Comparison of ENCODE assay signal across 11 cellular contexts in the genomic region with DNA sequence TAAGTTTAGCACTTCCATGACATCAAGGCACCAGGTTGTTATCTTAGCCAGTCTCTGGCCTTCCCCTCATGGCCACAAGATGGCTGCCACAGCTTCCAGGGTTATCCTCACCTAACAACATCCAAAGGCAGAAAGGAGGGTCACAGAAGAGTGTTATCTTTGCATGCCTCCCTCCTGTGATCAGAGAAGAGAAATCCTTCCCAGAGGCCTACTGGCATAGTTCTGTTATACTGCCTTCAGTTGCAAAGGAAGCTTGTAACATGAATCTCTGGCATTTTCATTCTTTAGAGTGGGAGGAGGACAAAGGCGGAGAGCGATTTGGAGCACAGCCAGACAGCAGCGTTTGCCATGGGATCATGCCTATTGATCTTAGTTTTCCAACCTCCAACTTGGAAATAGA.
A peak's percentile ranks its signal among the peaks of the same experiment; 100 is the strongest.
DNase-seq lines count a peak whose midpoint lies in the region; ATAC-seq, FAIRE-seq and TF ChIP-seq lines count a peak whose summit lies in the region.
"Had no signal": no experiment of that assay in that cellular context is flagged by ENCODE, and none has a peak within 500 bp of the region (broad histone marks: within the 10 kb centered on the region; RNA-seq: fewer than 3 reads in every experiment).

No MANE protein-coding gene starts in this region.

- DNase-seq in cardiac muscle cell (ENCODE audit: low read depth in 1 of 2, low spot score in 1 of 2), result peak in 1 of 2 donors; percentile 53
- DNase-seq in Right ventricle myocardium superior, result no peak
- peak; percentile 53 to 75 for DNase-seq in SJCRH30
- peak; percentile 61 for DNase-seq in iPS DF 19.7 (ENCODE audit: low read depth, low spot score)
- DNase-seq in urothelium cell line (ENCODE audit: low spot score), result peak; percentile 6
- no peak for DNase-seq in GM12891 (ENCODE audit: insufficient read length, low spot score)
- no peak for DNase-seq in NAMALWA (ENCODE audit: low spot score)
- no peak for DNase-seq in stomach
- DNase-seq: activated CD8-positive, alpha-beta memory T cell treated with anti-CD3 and anti-CD28 coated beads, Interleukin-2, amount 10 ng/mL, durations not matched to agents 7 days and 5 days; T-helper 1 cell had no signal

- TF ChIP-seq POLR2A in GM12891 (IDR thresholded peaks at IDR 0.05; ENCODE audit: low read depth, low read length) (no peak), stomach (IDR thresholded peaks at IDR 0.05) (no peak)

- H3K4me3 ChIP-seq in cardiac muscle cell (no peak overlapping the region), SJCRH30 (no peak overlapping the region), stomach (no peak overlapping the region)

- H3K4me1 ChIP-seq in cardiac muscle cell (ENCODE audit: low read depth) (peaks cover 30% of the 10 kb centered on the region), SJCRH30 (peaks cover 16% of the 10 kb centered on the region), stomach (no peaks in the 10 kb centered on the region)
- H3K4me1 ChIP-seq: parathyroid adenoma had no signal

- no peak for TF ChIP-seq EP300 in stomach (IDR thresholded peaks at IDR 0.05)

- no peaks in the 10 kb centered on the region for H3K27me3 ChIP-seq in cardiac muscle cell
- no peaks in the 10 kb centered on the region for H3K27me3 ChIP-seq in SJCRH30
- H3K27me3 ChIP-seq in stomach, result no peaks in the 10 kb centered on the region

- no peaks in the 10 kb centered on the region for H3K36me3 ChIP-seq in cardiac muscle cell
- H3K36me3 ChIP-seq in SJCRH30, result no peaks in the 10 kb centered on the region
- H3K36me3 ChIP-seq in stomach, result no peaks in the 10 kb centered on the region

- WGBS in stomach, 5 donors, result 17 to 66% (median 32%) methylated on average over 3 of the region's 3 CpGs

- TF ChIP-seq CTCF in cardiac muscle cell (IDR thresholded peaks at IDR 0.05; ENCODE audit: low read depth, low read length) (peak; percentile 24), stomach (IDR thresholded peaks at IDR 0.05) (no peak)

- H3K27ac ChIP-seq in cardiac muscle cell, result no peak overlapping the region
- no peak overlapping the region; the same call in 1 of the 2 replicates for H3K27ac ChIP-seq in SJCRH30
- no peak overlapping the region for H3K27ac ChIP-seq in stomach
- H3K27ac ChIP-seq: parathyroid adenoma had no signal

- intact Hi-C loops in Right ventricle myocardium superior (cut with DNase I) (no loop called here), stomach (cut with DNase I; ENCODE audit: low total_unique reads) (no loop called here)

- ATAC-seq in Right ventricle myocardium superior (ENCODE audit: poor library complexity), result no peak
- ATAC-seq: activated CD8-positive, alpha-beta memory T cell treated with anti-CD3 and anti-CD28 coated beads, Interleukin-2, amount 10 ng/mL, durations not matched to agents 7 days and 5 days had no signal

- FAIRE-seq in urothelium cell line (lab: Jason Lieb, UNC), result no peak
- FAIRE-seq in GM12891 (lab: Jason Lieb, UNC), result no peak

- H3K9me3 ChIP-seq in cardiac muscle cell (ENCODE audit: low read depth) (no peaks in the 10 kb centered on the region), SJCRH30 (replicated peaks) (no peaks in the 10 kb centered on the region), stomach (no peaks in the 10 kb centered on the region)

TF ChIP-seq in GM12891, 5 proteins besides CTCF, POLR2A, EP300 and RAD21:
- TF ChIP-seq POU2F2 (IDR thresholded peaks at IDR 0.05; ENCODE audit: low read depth, low read length), result no peak
- TF ChIP-seq TAF1 (IDR thresholded peaks at IDR 0.05; ENCODE audit: low read depth, low read length), result no peak
- no peak for TF ChIP-seq SPI1 (IDR thresholded peaks at IDR 0.05; ENCODE audit: low read depth, low read length)
- TF ChIP-seq POLR2AphosphoS5 (IDR thresholded peaks at IDR 0.05; ENCODE audit: low read depth, low read length), result no peak
- no peak for TF ChIP-seq PAX5 (IDR thresholded peaks at IDR 0.05; ENCODE audit: insufficient read depth, low read length, severe bottlenecking)

Comparison
In these comparisons a context has a peak if more than half of its experiments do, and no peak if none do; other contexts are left out.
1. DNase-seq: peak in SJCRH30 (2 of 2), iPS DF 19.7 (single experiment) and urothelium cell line (single experiment); none in Right ventricle myocardium superior (single experiment), GM12891 (single experiment), NAMALWA (single experiment) and stomach (single experiment).